ENCODE assay signal across 1 cellular context in the genomic region with DNA sequence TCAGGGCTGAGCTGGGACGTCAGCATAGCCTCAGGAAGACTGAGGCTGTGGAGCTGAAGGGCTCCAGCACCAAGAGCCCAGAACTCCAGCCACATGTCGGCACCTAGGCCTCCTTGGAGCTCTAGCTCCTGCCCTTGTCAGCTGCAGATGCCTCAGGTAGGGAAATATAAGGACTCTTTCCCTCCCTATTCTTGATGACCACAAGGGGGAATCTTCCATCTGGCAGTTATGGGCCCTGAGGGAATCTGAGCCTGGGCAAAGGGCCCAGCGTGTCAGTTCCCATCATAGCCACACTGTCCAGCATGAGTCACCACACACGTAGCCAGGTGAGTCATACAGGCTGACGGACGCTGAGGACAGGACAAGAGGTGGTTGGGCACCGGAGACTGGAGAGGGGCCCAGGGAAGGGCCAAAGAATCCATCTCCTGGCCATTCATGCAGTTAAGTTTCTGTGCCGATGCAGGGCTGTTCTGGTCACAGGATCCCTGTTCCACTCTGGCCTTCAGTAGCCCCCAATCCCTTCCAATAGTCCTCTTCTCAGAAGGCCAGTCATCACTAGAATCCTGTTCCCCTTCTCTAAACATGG.
TF ChIP-seq lines count a peak whose summit lies in the region.

No MANE protein-coding gene starts in this region.

TF ChIP-seq in HepG2, 621 proteins besides CTCF, POLR2A, EP300 and RAD21 (continued from another document and continues in another):
- TF ChIP-seq ATRX (CRISPR knock-in tag; IDR thresholded peaks at IDR 0.05; ENCODE audit: borderline replicate concordance) = no peak; the same call in 1 of the 2 replicates
- TF ChIP-seq, protein P1, sequence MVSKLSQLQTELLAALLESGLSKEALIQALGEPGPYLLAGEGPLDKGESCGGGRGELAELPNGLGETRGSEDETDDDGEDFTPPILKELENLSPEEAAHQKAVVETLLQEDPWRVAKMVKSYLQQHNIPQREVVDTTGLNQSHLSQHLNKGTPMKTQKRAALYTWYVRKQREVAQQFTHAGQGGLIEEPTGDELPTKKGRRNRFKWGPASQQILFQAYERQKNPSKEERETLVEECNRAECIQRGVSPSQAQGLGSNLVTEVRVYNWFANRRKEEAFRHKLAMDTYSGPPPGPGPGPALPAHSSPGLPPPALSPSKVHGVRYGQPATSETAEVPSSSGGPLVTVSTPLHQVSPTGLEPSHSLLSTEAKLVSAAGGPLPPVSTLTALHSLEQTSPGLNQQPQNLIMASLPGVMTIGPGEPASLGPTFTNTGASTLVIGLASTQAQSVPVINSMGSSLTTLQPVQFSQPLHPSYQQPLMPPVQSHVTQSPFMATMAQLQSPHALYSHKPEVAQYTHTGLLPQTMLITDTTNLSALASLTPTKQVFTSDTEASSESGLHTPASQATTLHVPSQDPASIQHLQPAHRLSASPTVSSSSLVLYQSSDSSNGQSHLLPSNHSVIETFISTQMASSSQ (IDR thresholded peaks at IDR 0.05; ENCODE audit: low read depth) = 0 out of 2 replicates have a peak, but pooled peaks have one; percentile 10
- TF ChIP-seq, protein P1 (CRISPR knock-in tag; IDR thresholded peaks at IDR 0.05; ENCODE audit: borderline replicate concordance) = peak; percentile 11; the same call in 1 of the 2 replicates
- TF ChIP-seq ZFY (CRISPR knock-in tag; IDR thresholded peaks at IDR 0.05) = peak; percentile 85
- peak; percentile 60 for TF ChIP-seq ELF1 (CRISPR knock-in tag; IDR thresholded peaks at IDR 0.05)
- peak; percentile 99 for TF ChIP-seq FOSL1 (CRISPR knock-in tag; IDR thresholded peaks at IDR 0.05; ENCODE audit: borderline replicate concordance)
- no peak for TF ChIP-seq RBAK (CRISPR knock-in tag; IDR thresholded peaks at IDR 0.05)
- no peak for TF ChIP-seq ZSCAN29 (CRISPR knock-in tag; conservative IDR thresholded peaks at IDR 0.05)
- peak; percentile 62; the same call in 1 of the 2 replicates for TF ChIP-seq ATF7-NPFF (CRISPR knock-in tag; IDR thresholded peaks at IDR 0.05; ENCODE audit: low read depth)
- TF ChIP-seq FOXA3 (CRISPR knock-in tag; IDR thresholded peaks at IDR 0.05) = peak; percentile 66; the same call in 1 of the 2 replicates
- TF ChIP-seq, protein P2, sequence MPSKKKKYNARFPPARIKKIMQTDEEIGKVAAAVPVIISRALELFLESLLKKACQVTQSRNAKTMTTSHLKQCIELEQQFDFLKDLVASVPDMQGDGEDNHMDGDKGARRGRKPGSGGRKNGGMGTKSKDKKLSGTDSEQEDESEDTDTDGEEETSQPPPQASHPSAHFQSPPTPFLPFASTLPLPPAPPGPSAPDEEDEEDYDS (CRISPR knock-in tag; IDR thresholded peaks at IDR 0.05) = peak; percentile 84
- TF ChIP-seq, protein P3, sequence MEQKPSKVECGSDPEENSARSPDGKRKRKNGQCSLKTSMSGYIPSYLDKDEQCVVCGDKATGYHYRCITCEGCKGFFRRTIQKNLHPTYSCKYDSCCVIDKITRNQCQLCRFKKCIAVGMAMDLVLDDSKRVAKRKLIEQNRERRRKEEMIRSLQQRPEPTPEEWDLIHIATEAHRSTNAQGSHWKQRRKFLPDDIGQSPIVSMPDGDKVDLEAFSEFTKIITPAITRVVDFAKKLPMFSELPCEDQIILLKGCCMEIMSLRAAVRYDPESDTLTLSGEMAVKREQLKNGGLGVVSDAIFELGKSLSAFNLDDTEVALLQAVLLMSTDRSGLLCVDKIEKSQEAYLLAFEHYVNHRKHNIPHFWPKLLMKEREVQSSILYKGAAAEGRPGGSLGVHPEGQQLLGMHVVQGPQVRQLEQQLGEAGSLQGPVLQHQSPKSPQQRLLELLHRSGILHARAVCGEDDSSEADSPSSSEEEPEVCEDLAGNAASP (CRISPR knock-in tag; IDR thresholded peaks at IDR 0.05; ENCODE audit: borderline replicate concordance) = peak; percentile 12
- TF ChIP-seq KMT2A (CRISPR knock-in tag; IDR thresholded peaks at IDR 0.05) = peak; percentile 36; the same call in 1 of the 2 replicates
- TF ChIP-seq, protein P4, sequence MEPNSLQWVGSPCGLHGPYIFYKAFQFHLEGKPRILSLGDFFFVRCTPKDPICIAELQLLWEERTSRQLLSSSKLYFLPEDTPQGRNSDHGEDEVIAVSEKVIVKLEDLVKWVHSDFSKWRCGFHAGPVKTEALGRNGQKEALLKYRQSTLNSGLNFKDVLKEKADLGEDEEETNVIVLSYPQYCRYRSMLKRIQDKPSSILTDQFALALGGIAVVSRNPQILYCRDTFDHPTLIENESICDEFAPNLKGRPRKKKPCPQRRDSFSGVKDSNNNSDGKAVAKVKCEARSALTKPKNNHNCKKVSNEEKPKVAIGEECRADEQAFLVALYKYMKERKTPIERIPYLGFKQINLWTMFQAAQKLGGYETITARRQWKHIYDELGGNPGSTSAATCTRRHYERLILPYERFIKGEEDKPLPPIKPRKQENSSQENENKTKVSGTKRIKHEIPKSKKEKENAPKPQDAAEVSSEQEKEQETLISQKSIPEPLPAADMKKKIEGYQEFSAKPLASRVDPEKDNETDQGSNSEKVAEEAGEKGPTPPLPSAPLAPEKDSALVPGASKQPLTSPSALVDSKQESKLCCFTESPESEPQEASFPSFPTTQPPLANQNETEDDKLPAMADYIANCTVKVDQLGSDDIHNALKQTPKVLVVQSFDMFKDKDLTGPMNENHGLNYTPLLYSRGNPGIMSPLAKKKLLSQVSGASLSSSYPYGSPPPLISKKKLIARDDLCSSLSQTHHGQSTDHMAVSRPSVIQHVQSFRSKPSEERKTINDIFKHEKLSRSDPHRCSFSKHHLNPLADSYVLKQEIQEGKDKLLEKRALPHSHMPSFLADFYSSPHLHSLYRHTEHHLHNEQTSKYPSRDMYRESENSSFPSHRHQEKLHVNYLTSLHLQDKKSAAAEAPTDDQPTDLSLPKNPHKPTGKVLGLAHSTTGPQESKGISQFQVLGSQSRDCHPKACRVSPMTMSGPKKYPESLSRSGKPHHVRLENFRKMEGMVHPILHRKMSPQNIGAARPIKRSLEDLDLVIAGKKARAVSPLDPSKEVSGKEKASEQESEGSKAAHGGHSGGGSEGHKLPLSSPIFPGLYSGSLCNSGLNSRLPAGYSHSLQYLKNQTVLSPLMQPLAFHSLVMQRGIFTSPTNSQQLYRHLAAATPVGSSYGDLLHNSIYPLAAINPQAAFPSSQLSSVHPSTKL (CRISPR knock-in tag; IDR thresholded peaks at IDR 0.05) = peak; percentile 89
- peak; percentile 75; the same call in 1 of the 2 replicates for TF ChIP-seq CBFB (CRISPR knock-in tag; IDR thresholded peaks at IDR 0.05)
- TF ChIP-seq YY1 (IDR thresholded peaks at IDR 0.05; ENCODE audit: insufficient read depth, insufficient replicate concordance, low read depth, low read length) = peak; percentile 77
- TF ChIP-seq JUN (CRISPR knock-in tag; IDR thresholded peaks at IDR 0.05) = peak; percentile 99
- peak; percentile 98 for TF ChIP-seq XRCC5 (optimal IDR thresholded peaks at IDR 0.05; ENCODE audit: low read length)
- peak; percentile 79 for TF ChIP-seq ZNF136 (CRISPR knock-in tag; IDR thresholded peaks at IDR 0.05; ENCODE audit: low read depth)
- TF ChIP-seq ZNF431 (CRISPR knock-in tag; IDR thresholded peaks at IDR 0.05; ENCODE audit: borderline replicate concordance, low read depth) = peak; percentile 60; the same call in 1 of the 2 replicates
- TF ChIP-seq, protein P5, sequence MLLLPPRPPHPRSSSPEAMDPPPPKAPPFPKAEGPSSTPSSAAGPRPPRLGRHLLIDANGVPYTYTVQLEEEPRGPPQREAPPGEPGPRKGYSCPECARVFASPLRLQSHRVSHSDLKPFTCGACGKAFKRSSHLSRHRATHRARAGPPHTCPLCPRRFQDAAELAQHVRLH (CRISPR knock-in tag; IDR thresholded peaks at IDR 0.05; ENCODE audit: borderline replicate concordance, low read depth) = peak; percentile 80; the same call in 1 of the 2 replicates
- TF ChIP-seq, protein P6, sequence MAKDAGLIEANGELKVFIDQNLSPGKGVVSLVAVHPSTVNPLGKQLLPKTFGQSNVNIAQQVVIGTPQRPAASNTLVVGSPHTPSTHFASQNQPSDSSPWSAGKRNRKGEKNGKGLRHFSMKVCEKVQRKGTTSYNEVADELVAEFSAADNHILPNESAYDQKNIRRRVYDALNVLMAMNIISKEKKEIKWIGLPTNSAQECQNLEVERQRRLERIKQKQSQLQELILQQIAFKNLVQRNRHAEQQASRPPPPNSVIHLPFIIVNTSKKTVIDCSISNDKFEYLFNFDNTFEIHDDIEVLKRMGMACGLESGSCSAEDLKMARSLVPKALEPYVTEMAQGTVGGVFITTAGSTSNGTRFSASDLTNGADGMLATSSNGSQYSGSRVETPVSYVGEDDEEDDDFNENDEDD (CRISPR knock-in tag; IDR thresholded peaks at IDR 0.05; ENCODE audit: borderline replicate concordance) = peak; percentile 71; the same call in 1 of the 2 replicates
- TF ChIP-seq SALL1 (CRISPR knock-in tag; IDR thresholded peaks at IDR 0.05) = peak; percentile 95
- TF ChIP-seq FOXJ3 (CRISPR knock-in tag; IDR thresholded peaks at IDR 0.05; ENCODE audit: borderline replicate concordance) = 0 out of 2 replicates have a peak, but pooled peaks have one; percentile 28
- TF ChIP-seq, protein P7, sequence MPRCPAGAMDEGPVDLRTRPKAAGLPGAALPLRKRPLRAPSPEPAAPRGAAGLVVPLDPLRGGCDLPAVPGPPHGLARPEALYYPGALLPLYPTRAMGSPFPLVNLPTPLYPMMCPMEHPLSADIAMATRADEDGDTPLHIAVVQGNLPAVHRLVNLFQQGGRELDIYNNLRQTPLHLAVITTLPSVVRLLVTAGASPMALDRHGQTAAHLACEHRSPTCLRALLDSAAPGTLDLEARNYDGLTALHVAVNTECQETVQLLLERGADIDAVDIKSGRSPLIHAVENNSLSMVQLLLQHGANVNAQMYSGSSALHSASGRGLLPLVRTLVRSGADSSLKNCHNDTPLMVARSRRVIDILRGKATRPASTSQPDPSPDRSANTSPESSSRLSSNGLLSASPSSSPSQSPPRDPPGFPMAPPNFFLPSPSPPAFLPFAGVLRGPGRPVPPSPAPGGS (CRISPR knock-in tag; IDR thresholded peaks at IDR 0.05) = peak; percentile 84; the same call in 1 of the 2 replicates
- TF ChIP-seq, protein P8, sequence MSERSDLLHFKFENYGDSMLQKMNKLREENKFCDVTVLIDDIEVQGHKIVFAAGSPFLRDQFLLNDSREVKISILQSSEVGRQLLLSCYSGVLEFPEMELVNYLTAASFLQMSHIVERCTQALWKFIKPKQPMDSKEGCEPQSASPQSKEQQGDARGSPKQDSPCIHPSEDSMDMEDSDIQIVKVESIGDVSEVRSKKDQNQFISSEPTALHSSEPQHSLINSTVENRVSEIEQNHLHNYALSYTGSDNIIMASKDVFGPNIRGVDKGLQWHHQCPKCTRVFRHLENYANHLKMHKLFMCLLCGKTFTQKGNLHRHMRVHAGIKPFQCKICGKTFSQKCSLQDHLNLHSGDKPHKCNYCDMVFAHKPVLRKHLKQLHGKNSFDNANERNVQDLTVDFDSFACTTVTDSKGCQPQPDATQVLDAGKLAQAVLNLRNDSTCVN (CRISPR knock-in tag; IDR thresholded peaks at IDR 0.05; ENCODE audit: borderline replicate concordance) = peak; percentile 71; the same call in 1 of the 2 replicates
- TF ChIP-seq, protein P9, sequence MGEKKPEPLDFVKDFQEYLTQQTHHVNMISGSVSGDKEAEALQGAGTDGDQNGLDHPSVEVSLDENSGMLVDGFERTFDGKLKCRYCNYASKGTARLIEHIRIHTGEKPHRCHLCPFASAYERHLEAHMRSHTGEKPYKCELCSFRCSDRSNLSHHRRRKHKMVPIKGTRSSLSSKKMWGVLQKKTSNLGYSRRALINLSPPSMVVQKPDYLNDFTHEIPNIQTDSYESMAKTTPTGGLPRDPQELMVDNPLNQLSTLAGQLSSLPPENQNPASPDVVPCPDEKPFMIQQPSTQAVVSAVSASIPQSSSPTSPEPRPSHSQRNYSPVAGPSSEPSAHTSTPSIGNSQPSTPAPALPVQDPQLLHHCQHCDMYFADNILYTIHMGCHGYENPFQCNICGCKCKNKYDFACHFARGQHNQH (CRISPR knock-in tag; IDR thresholded peaks at IDR 0.05) = peak; percentile 92
- 0 out of 2 replicates have a peak, but pooled peaks have one; percentile 26 for TF ChIP-seq SOX13 (IDR thresholded peaks at IDR 0.05)
- peak in 1 of 2 experiments; percentile 64; a peak in 1 of 4 replicates for TF ChIP-seq SOX13 (CRISPR knock-in tag; conservative IDR thresholded peaks at IDR 0.05 in 1 of 2, IDR thresholded peaks at IDR 0.05 in 1 of 2)
- TF ChIP-seq ZBTB7B (CRISPR knock-in tag; IDR thresholded peaks at IDR 0.05) = peak; percentile 61; the same call in 1 of the 2 replicates
- TF ChIP-seq, protein P10, sequence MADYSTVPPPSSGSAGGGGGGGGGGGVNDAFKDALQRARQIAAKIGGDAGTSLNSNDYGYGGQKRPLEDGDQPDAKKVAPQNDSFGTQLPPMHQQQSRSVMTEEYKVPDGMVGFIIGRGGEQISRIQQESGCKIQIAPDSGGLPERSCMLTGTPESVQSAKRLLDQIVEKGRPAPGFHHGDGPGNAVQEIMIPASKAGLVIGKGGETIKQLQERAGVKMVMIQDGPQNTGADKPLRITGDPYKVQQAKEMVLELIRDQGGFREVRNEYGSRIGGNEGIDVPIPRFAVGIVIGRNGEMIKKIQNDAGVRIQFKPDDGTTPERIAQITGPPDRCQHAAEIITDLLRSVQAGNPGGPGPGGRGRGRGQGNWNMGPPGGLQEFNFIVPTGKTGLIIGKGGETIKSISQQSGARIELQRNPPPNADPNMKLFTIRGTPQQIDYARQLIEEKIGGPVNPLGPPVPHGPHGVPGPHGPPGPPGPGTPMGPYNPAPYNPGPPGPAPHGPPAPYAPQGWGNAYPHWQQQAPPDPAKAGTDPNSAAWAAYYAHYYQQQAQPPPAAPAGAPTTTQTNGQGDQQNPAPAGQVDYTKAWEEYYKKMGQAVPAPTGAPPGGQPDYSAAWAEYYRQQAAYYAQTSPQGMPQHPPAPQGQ (CRISPR knock-in tag; IDR thresholded peaks at IDR 0.05; ENCODE audit: borderline replicate concordance) = peak; percentile 94
- 0 out of 2 replicates have a peak, but pooled peaks have one; percentile 54 for TF ChIP-seq ZNF556 (CRISPR knock-in tag; IDR thresholded peaks at IDR 0.05; ENCODE audit: borderline replicate concordance)
- peak; percentile 50; the same call in 1 of the 2 replicates for TF ChIP-seq NR2C2 (CRISPR knock-in tag; IDR thresholded peaks at IDR 0.05; ENCODE audit: borderline replicate concordance)
- TF ChIP-seq PCBP2 (optimal IDR thresholded peaks at IDR 0.05; ENCODE audit: low read depth, low read length, poor library complexity, severe bottlenecking) = no peak
- peak; percentile 93 for TF ChIP-seq HDAC2 (CRISPR knock-in tag; IDR thresholded peaks at IDR 0.05)
- TF ChIP-seq HMG20A (CRISPR knock-in tag; IDR thresholded peaks at IDR 0.05; ENCODE audit: borderline replicate concordance) = no peak; the same call in 1 of the 2 replicates
- TF ChIP-seq HOXA3 (CRISPR knock-in tag; IDR thresholded peaks at IDR 0.05) = peak; percentile 96; the same call in 1 of the 2 replicates
- peak; percentile 88; the same call in 1 of the 2 replicates for TF ChIP-seq ETV5 (CRISPR knock-in tag; IDR thresholded peaks at IDR 0.05; ENCODE audit: borderline replicate concordance)
